ENCODE assay signal across 8 cellular contexts in genomic region chr3:106457278-106458210, GRCh38.
DNase-seq lines count a peak whose midpoint lies in the region; ATAC-seq and TF ChIP-seq lines count a peak whose summit lies in the region.

No MANE protein-coding gene starts in this region.

- H3K4me1 Mint-ChIP-seq in stimulated activated memory B cell treated with anti-CD40 and anti-IgM and Interleukin-4, amounts not matched to agents 10 μg/mL and 1 μg/mL and 100 μg/mL, for 72 hours = peaks cover 14% of the 10 kb centered on the region
- H3K4me1 Mint-ChIP-seq in naive thymus-derived CD8-positive, alpha-beta T cell = peaks cover 0 to 10% (median 3%) of the 10 kb centered on the region in 4 donors

- H3K4me3 ChIP-seq in fibroblast of pulmonary artery (replicated peaks; ENCODE audit: low read depth, low read length) = no peak overlapping the region

- H3K4me3 Mint-ChIP-seq in stimulated activated memory B cell treated with anti-CD40 and anti-IgM and Interleukin-4, amounts not matched to agents 10 μg/mL and 1 μg/mL and 100 μg/mL, for 72 hours = no peak overlapping the region
- H3K4me3 Mint-ChIP-seq in naive thymus-derived CD8-positive, alpha-beta T cell = no peak overlapping the region

- peak; percentile 94 for ATAC-seq in GM21723 (IDR thresholded peaks at IDR 0.05; ENCODE audit: unreplicated experiment)
- ATAC-seq in SK-N-SH treated with all-trans-retinoic acid at 6 μM for 48 hours = peak; percentile 84
- peak; percentile 72 for ATAC-seq in stimulated activated memory B cell treated with anti-CD40 and anti-IgM and Interleukin-4, amounts not matched to agents 10 μg/mL and 1 μg/mL and 100 μg/mL, for 72 hours
- ATAC-seq in naive thymus-derived CD8-positive, alpha-beta T cell = no peak

- DNase-seq in SIG-M5 treated with dmso at 0.1 percent for 504 hours (lab: John Stamatoyannopoulos, UW; ENCODE audit: unreplicated experiment) (peak; percentile 51), SIG-M5 (lab: John Stamatoyannopoulos, UW) (no peak), HT-29 (ENCODE audit: low spot score) (peak; percentile 28), fibroblast of pulmonary artery (ENCODE audit: low read depth) (peak; percentile 76)
- no peak for DNase-seq in naive thymus-derived CD8-positive, alpha-beta T cell

- no peaks in the 10 kb centered on the region for H3K9me3 Mint-ChIP-seq in stimulated activated memory B cell treated with anti-CD40 and anti-IgM and Interleukin-4, amounts not matched to agents 10 μg/mL and 1 μg/mL and 100 μg/mL, for 72 hours
- peaks cover 0 to 4% (median 0%) of the 10 kb centered on the region in 9 donors for H3K9me3 Mint-ChIP-seq in naive thymus-derived CD8-positive, alpha-beta T cell

- POLR2A ChIA-PET in naive thymus-derived CD8-positive, alpha-beta T cell (lab: Charles Lee) = no interaction called here

- TF ChIP-seq CTCF in fibroblast of pulmonary artery (IDR thresholded peaks at IDR 0.05; ENCODE audit: low read length, missing control alignments) = no peak

- H3K27me3 Mint-ChIP-seq in stimulated activated memory B cell treated with anti-CD40 and anti-IgM and Interleukin-4, amounts not matched to agents 10 μg/mL and 1 μg/mL and 100 μg/mL, for 72 hours = no peaks in the 10 kb centered on the region
- no peaks in the 10 kb centered on the region for H3K27me3 Mint-ChIP-seq in naive thymus-derived CD8-positive, alpha-beta T cell

- no peak overlapping the region for H3K27ac Mint-ChIP-seq in stimulated activated memory B cell treated with anti-CD40 and anti-IgM and Interleukin-4, amounts not matched to agents 10 μg/mL and 1 μg/mL and 100 μg/mL, for 72 hours
- no peak overlapping the region for H3K27ac Mint-ChIP-seq in naive thymus-derived CD8-positive, alpha-beta T cell

- no peaks in the 10 kb centered on the region for H3K36me3 Mint-ChIP-seq in stimulated activated memory B cell treated with anti-CD40 and anti-IgM and Interleukin-4, amounts not matched to agents 10 μg/mL and 1 μg/mL and 100 μg/mL, for 72 hours
- no peaks in the 10 kb centered on the region for H3K36me3 Mint-ChIP-seq in naive thymus-derived CD8-positive, alpha-beta T cell

TF ChIP-seq in SK-N-SH treated with all-trans-retinoic acid at 6 μM for 48 hours, 23 proteins besides CTCF, POLR2A, EP300 and RAD21:
- TF ChIP-seq BACH2 (CRISPR knock-in tag; IDR thresholded peaks at IDR 0.05; ENCODE audit: borderline replicate concordance) (no peak), PPARA (CRISPR knock-in tag; IDR thresholded peaks at IDR 0.05; ENCODE audit: borderline replicate concordance) (no peak), ZC3H10 (CRISPR knock-in tag; IDR thresholded peaks at IDR 0.05) (no peak)

Comparison
In these comparisons a context has a peak if more than half of its experiments do, and no peak if none do; other contexts are left out.
1. DNase-seq: peak in SIG-M5 treated with dmso at 0.1 percent for 504 hours (single experiment), HT-29 (single experiment) and fibroblast of pulmonary artery (single experiment); none in SIG-M5 (single experiment) and naive thymus-derived CD8-positive, alpha-beta T cell (0 of 10).
2. ATAC-seq: peak in GM21723 (single experiment), SK-N-SH treated with all-trans-retinoic acid at 6 μM for 48 hours (single experiment) and stimulated activated memory B cell treated with anti-CD40 and anti-IgM and Interleukin-4, amounts not matched to agents 10 μg/mL and 1 μg/mL and 100 μg/mL, for 72 hours (single experiment); none in naive thymus-derived CD8-positive, alpha-beta T cell (0 of 2).